In genomic region chr11:67584881-67585873, GRCh38 we compare ENCODE assay signal across 8 cellular contexts. TPM values are rescaled to one million over a fixed set of nuclear protein-coding genes. Genes with fewer than 3 reads are reported as not detected.
A peak's percentile ranks its signal among the peaks of the same experiment; 100 is the strongest.
DNase-seq lines count a peak whose midpoint lies in the region; ATAC-seq, FAIRE-seq and TF ChIP-seq lines count a peak whose summit lies in the region.

No MANE protein-coding gene starts in this region.

- H3K4me3 ChIP-seq in small intestine (ENCODE audit: low read depth in 1 of 2, low read length in 2 of 2) = peak overlapping the region in 1 of 2 donors; percentile 65

- H4K5ac ChIP-seq in H9 (ENCODE audit: insufficient read length, low read depth, low read length) = no peak overlapping the region

- DNase-seq in H9 (no peak), glutamatergic neuron (no peak), small intestine (no peak), iPS-NIHi7 (ENCODE audit: extremely low spot score) (no peak), NCI-H748 treated with DMSO at 0.1 percent for 48 hours (lab: John Stamatoyannopoulos, UW) (no peak)
- no peak for DNase-seq in T-helper 2 cell treated with Interferon-gamma antibody and Interleukin-4, amounts not matched to agents 5 μg/mL and 100 μg/mL, for 36 hours (ENCODE audit: low spot score)
- DNase-seq in activated CD4-positive, alpha-beta T cell treated with anti-CD3 and anti-CD28 coated beads, Interleukin-2, amount 50 U/mL, for 48 hours = no peak

- peaks cover 2% of the 10 kb centered on the region; the same call in 1 of the 2 replicates for H3K27me3 Mint-ChIP-seq in H9 (ENCODE audit: low read depth)
- peaks cover 11% of the 10 kb centered on the region for H3K27me3 Mint-ChIP-seq in T-helper 2 cell treated with Interferon-gamma antibody and Interleukin-4, amounts not matched to agents 5 μg/mL and 100 μg/mL, for 36 hours (ENCODE audit: low read depth)
- peaks cover 10% of the 10 kb centered on the region for H3K27me3 Mint-ChIP-seq in glutamatergic neuron (ENCODE audit: unreplicated experiment)

- no peak overlapping the region for H3K14ac ChIP-seq in H9 (ENCODE audit: insufficient read depth, low read length)

- no peak overlapping the region for H3T11ph ChIP-seq in H9 (ENCODE audit: low read length)

- peak overlapping the region; percentile 11 for H3K4me2 ChIP-seq in H9 (ENCODE audit: insufficient read depth, insufficient read length, low read length)

- no peak overlapping the region for H3K56ac ChIP-seq in H9 (ENCODE audit: insufficient read length, low read depth, low read length)

- H3K4me1 ChIP-seq in H9 (ENCODE audit: insufficient read depth, low read length) (no peaks in the 10 kb centered on the region; the same call in 1 of the 2 replicates), small intestine (ENCODE audit: control insufficient read depth in 2 of 2, insufficient read depth in 1 of 2, low read depth in 1 of 2, low read length in 1 of 2) (peaks cover 4% of the 10 kb centered on the region in 2 donors)

- H3K9me3 Mint-ChIP-seq in H9 (peaks cover 0 to 5% of the 10 kb centered on the region in 2 experiments; a peak in 2 of 5 replicates), glutamatergic neuron (ENCODE audit: unreplicated experiment) (peaks cover 10% of the 10 kb centered on the region)
- no peaks in the 10 kb centered on the region for H3K9me3 Mint-ChIP-seq in T-helper 2 cell treated with Interferon-gamma antibody and Interleukin-4, amounts not matched to agents 5 μg/mL and 100 μg/mL, for 36 hours

- no CpG with 5 or more reads among the region's 21 CpGs for WGBS in H9 (ENCODE audit: extremely low coverage, insufficient read length, low lambda C conversion rate)
- 81 to 84% (median 82%) methylated on average over 21 of the region's 21 CpGs for WGBS in small intestine, 3 donors

- FAIRE-seq in small intestine (lab: Jason Lieb, UNC) = no peak

- no peaks in the 10 kb centered on the region for H3K9me3 ChIP-seq in H9 (ENCODE audit: control insufficient read depth, low read depth, low read length)
- H3K9me3 ChIP-seq in small intestine (ENCODE audit: control insufficient read depth, low read depth) = no peaks in the 10 kb centered on the region

- no peak overlapping the region for H4K91ac ChIP-seq in H9 (ENCODE audit: insufficient read length, low read depth, low read length)

- no peak overlapping the region for H3K4ac ChIP-seq in H9 (ENCODE audit: low read depth, low read length)

- H3K27ac ChIP-seq in H9 (ENCODE audit: insufficient read length, low read depth, low read length) (no peak overlapping the region), small intestine (ENCODE audit: low read depth in 1 of 2, low read length in 1 of 2) (peak overlapping the region; percentile 85 to 98)

- peak overlapping the region in 1 of 3 experiments; percentile 95; a peak in 4 of 7 replicates for H3K27ac Mint-ChIP-seq in H9
- peak overlapping the region; percentile 67 for H3K27ac Mint-ChIP-seq in T-helper 2 cell treated with Interferon-gamma antibody and Interleukin-4, amounts not matched to agents 5 μg/mL and 100 μg/mL, for 36 hours
- H3K27ac Mint-ChIP-seq in glutamatergic neuron (ENCODE audit: unreplicated experiment) = peak overlapping the region; percentile 72

- no peak overlapping the region for H2BK20ac ChIP-seq in H9 (ENCODE audit: low read depth, low read length, poor library complexity, severe bottlenecking)

- no peaks in the 10 kb centered on the region for H4K20me1 ChIP-seq in H9 (ENCODE audit: control insufficient read depth, insufficient read depth, insufficient read length)

- no peak overlapping the region for H2AFZ ChIP-seq in H9 (ENCODE audit: low read length)

- no peak overlapping the region for H2BK15ac ChIP-seq in H9 (ENCODE audit: low read depth, low read length)

- peaks cover 29 to 43% (median 42%) of the 10 kb centered on the region in 3 experiments for H3K36me3 Mint-ChIP-seq in H9 (ENCODE audit: insufficient read depth in 1 of 3, low read depth in 3 of 3)
- peaks cover 23% of the 10 kb centered on the region for H3K36me3 Mint-ChIP-seq in T-helper 2 cell treated with Interferon-gamma antibody and Interleukin-4, amounts not matched to agents 5 μg/mL and 100 μg/mL, for 36 hours (ENCODE audit: low read depth)
- no peaks in the 10 kb centered on the region for H3K36me3 Mint-ChIP-seq in glutamatergic neuron (ENCODE audit: unreplicated experiment)

- peaks cover 5% of the 10 kb centered on the region; the same call in 1 of the 2 replicates for H3K79me2 ChIP-seq in H9 (ENCODE audit: insufficient read depth, low read length)

- H4K8ac ChIP-seq in H9 (replicated peaks; ENCODE audit: insufficient read length, low read depth, low read length) = no peak overlapping the region

- no peak overlapping the region for H2BK120ac ChIP-seq in H9 (ENCODE audit: low read depth, low read length, poor library complexity, severe bottlenecking)

- H3K9ac ChIP-seq in H9 (ENCODE audit: extremely low read depth, insufficient read length, low read length) = no peak overlapping the region

- H3K36me3 ChIP-seq in small intestine (ENCODE audit: control insufficient read depth in 2 of 2, insufficient read depth in 2 of 2, low read length in 2 of 2) = peaks cover 5 to 7% of the 10 kb centered on the region in 2 donors

- no peak overlapping the region for H2AK5ac ChIP-seq in H9 (ENCODE audit: insufficient read length, low read length)

- no peak for ATAC-seq in HG03521 (IDR thresholded peaks at IDR 0.05; ENCODE audit: unreplicated experiment)

- no peak overlapping the region for H3K23ac ChIP-seq in H9 (ENCODE audit: insufficient read length, low read depth, low read length)

- H3K4me1 Mint-ChIP-seq in H9 (peaks cover 45 to 51% of the 10 kb centered on the region in 2 experiments), glutamatergic neuron (ENCODE audit: low read depth, unreplicated experiment) (peaks cover 19% of the 10 kb centered on the region)
- H3K4me1 Mint-ChIP-seq in T-helper 2 cell treated with Interferon-gamma antibody and Interleukin-4, amounts not matched to agents 5 μg/mL and 100 μg/mL, for 36 hours (ENCODE audit: low read depth) = peaks cover 25% of the 10 kb centered on the region

- H3K23me2 ChIP-seq in H9 (ENCODE audit: insufficient read length, low read depth, low read length, poor library complexity, severe bottlenecking) = peaks cover 8% of the 10 kb centered on the region

- no peak overlapping the region for H2BK12ac ChIP-seq in H9 (ENCODE audit: insufficient read length, low read depth, low read length)

- H3K79me1 ChIP-seq in H9 (ENCODE audit: insufficient read depth, low read depth, low read length, poor library complexity, severe bottlenecking) = no peaks in the 10 kb centered on the region

- H3K4me3 Mint-ChIP-seq in H9 (peak overlapping the region; percentile 84 to 90), glutamatergic neuron (ENCODE audit: unreplicated experiment) (peak overlapping the region; percentile 88)
- H3K4me3 Mint-ChIP-seq in T-helper 2 cell treated with Interferon-gamma antibody and Interleukin-4, amounts not matched to agents 5 μg/mL and 100 μg/mL, for 36 hours = peak overlapping the region; percentile 77

- no peak overlapping the region for H3K18ac ChIP-seq in H9 (ENCODE audit: insufficient read length, low read depth, low read length)

- TF ChIP-seq CTCF in H9 (conservative IDR thresholded peaks at IDR 0.05) (no peak), glutamatergic neuron (IDR thresholded peaks at IDR 0.05; ENCODE audit: partially characterized antibody, unreplicated experiment) (no peak)

- no peak overlapping the region for H2BK5ac ChIP-seq in H9 (ENCODE audit: insufficient read length, low read length)

- no peaks in the 10 kb centered on the region for H3K27me3 ChIP-seq in H9 (ENCODE audit: insufficient read depth, low read length)
- no peaks in the 10 kb centered on the region for H3K27me3 ChIP-seq in small intestine (ENCODE audit: control insufficient read depth in 2 of 2, insufficient read depth in 2 of 2, low read length in 2 of 2)

RNA-seq across cellular contexts. Expression of gene GSTP1, which starts 1.6 kb away (rescaled TPM):
- total RNA-seq in H9 (2021) (1,469 and 1,513 TPM in 2 replicates), glutamatergic neuron (ENCODE audit: unreplicated experiment) (712 TPM)
- 1,000 to 10,000 TPM in 2 of 3 donors, 100 to 1,000 TPM in 1; 997 to 1,471 (median 1,010) TPM for polyA plus RNA-seq in small intestine

RNA-seq across cellular contexts. Expression of gene NDUFV1, which starts 21.6 kb away (rescaled TPM):
- total RNA-seq in H9 (2021) (152 and 154 TPM in 2 replicates), glutamatergic neuron (ENCODE audit: unreplicated experiment) (216 TPM)
- polyA plus RNA-seq in small intestine = 100 to 1,000 TPM; 234 to 361 (median 264) TPM

RNA-seq across cellular contexts. Expression of gene NUDT8, which starts 44.6 kb away (rescaled TPM):
- total RNA-seq in H9 (2021) (6.5 and 6.8 TPM in 2 replicates), glutamatergic neuron (ENCODE audit: unreplicated experiment) (5.8 TPM)
- 10 to 100 TPM; 38.9 to 67.1 (median 52.4) TPM for polyA plus RNA-seq in small intestine

RNA-seq across cellular contexts. Expression of gene TBX10, which starts 54.4 kb away (rescaled TPM):
- total RNA-seq in H9 (2021) (not detected in 2 replicates), glutamatergic neuron (ENCODE audit: unreplicated experiment) (not detected)
- 10 to 100 TPM; 14.4 to 69.4 (median 41.4) TPM for polyA plus RNA-seq in small intestine
